22 cellular contexts compared by ENCODE assay signal in genomic region chr10:10772411-10772810, GRCh38.
"Had no signal": no experiment of that assay in that cellular context is flagged by ENCODE, and none has a peak within 500 bp of the region (broad histone marks: within the 10 kb centered on the region; RNA-seq: fewer than 3 reads in every experiment).

No MANE protein-coding gene starts in this region.

- H3K4me3 ChIP-seq: K562, SJSA1, SK-N-MC had no signal

- H3K27me3 ChIP-seq: MG63, SJSA1 had no signal

- H3K36me3 ChIP-seq: MG63 had no signal

- H3K9me3 ChIP-seq: MG63, SJSA1 had no signal

- H3K27ac ChIP-seq: HL-60, SJSA1, SK-N-MC had no signal

- H3K4me1 ChIP-seq: SJSA1 had no signal

- DNase-seq: Karpas-422, MG63, NCI-H1092 treated with DMSO at 0.1 percent for 48 hours, NCI-H1436, NCI-H187, NCI-H2029, NCI-H2081 treated with DMSO at 0.1 percent for 48 hours, NCI-H2171, NCI-H345, NCI-H446 treated with DMSO at 0.1 percent for 48 hours, NCI-H510A treated with DMSO at 0.1 percent for 48 hours, NCI-H69, NCI-H774, Right ventricle myocardium superior, RPMI8226, SIG-M5, SW 1271, T-cell had no signal
